ENCODE assay signal across 1 cellular context in the genomic region with DNA sequence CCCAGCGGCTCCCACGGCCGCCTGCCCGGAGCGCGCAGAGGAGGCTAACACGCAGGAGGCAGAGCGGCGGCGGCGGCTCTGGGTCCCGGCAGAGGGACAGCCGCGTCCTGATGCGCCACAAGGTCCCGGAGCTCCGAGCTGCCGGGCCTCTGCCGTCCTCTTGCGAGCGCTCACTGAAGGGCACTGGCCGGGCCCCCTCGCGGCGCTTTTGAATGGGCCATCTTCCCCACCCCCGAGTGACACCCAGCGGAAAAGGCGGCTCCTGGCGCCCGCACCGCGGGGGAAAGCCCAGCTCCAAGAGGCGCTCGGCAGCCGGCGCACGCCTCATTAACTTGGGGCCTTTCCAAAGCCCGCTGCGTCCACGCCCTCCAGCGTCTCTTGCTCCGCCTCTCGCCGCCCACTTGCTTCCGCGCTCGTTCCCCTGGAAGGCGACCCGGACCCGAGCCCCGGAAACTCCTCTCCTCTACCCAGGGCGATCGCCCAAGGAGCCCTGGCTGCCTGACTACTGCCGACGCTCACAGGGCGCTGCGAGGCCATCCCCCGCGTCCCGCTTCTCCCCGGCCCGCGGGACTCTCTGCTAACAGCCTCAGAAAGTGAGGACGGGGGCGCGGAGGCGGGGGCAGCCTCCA.
TF ChIP-seq lines count a peak whose summit lies in the region.

A gene (minus strand): TSS at position 363 of the 629 bp plus-strand sequence.

TF ChIP-seq in HepG2, 621 proteins besides CTCF, POLR2A, EP300 and RAD21 (continued from another document):
- TF ChIP-seq, protein P1, sequence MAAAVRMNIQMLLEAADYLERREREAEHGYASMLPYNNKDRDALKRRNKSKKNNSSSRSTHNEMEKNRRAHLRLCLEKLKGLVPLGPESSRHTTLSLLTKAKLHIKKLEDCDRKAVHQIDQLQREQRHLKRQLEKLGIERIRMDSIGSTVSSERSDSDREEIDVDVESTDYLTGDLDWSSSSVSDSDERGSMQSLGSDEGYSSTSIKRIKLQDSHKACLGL (CRISPR knock-in tag; IDR thresholded peaks at IDR 0.05), result no peak; the same call in none of the 2 replicates
- TF ChIP-seq ZNF792 (CRISPR knock-in tag; IDR thresholded peaks at IDR 0.05) (peak; percentile 69), ZNF253 (CRISPR knock-in tag; IDR thresholded peaks at IDR 0.05; ENCODE audit: borderline replicate concordance) (peak; percentile 62; the same call in 1 of the 2 replicates), ZFP82 (CRISPR knock-in tag; IDR thresholded peaks at IDR 0.05; ENCODE audit: borderline replicate concordance) (peak; percentile 37; the same call in 1 of the 2 replicates), ZNF782 (CRISPR knock-in tag; IDR thresholded peaks at IDR 0.05; ENCODE audit: borderline replicate concordance) (no peak), SRY (CRISPR knock-in tag; IDR thresholded peaks at IDR 0.05) (peak; percentile 26), CREM (IDR thresholded peaks at IDR 0.05) (no peak), CREM (CRISPR knock-in tag; IDR thresholded peaks at IDR 0.05) (no peak), ETV6 (CRISPR knock-in tag; conservative IDR thresholded peaks at IDR 0.05) (no peak; the same call in 1 of the 2 replicates)
- TF ChIP-seq, protein P2, sequence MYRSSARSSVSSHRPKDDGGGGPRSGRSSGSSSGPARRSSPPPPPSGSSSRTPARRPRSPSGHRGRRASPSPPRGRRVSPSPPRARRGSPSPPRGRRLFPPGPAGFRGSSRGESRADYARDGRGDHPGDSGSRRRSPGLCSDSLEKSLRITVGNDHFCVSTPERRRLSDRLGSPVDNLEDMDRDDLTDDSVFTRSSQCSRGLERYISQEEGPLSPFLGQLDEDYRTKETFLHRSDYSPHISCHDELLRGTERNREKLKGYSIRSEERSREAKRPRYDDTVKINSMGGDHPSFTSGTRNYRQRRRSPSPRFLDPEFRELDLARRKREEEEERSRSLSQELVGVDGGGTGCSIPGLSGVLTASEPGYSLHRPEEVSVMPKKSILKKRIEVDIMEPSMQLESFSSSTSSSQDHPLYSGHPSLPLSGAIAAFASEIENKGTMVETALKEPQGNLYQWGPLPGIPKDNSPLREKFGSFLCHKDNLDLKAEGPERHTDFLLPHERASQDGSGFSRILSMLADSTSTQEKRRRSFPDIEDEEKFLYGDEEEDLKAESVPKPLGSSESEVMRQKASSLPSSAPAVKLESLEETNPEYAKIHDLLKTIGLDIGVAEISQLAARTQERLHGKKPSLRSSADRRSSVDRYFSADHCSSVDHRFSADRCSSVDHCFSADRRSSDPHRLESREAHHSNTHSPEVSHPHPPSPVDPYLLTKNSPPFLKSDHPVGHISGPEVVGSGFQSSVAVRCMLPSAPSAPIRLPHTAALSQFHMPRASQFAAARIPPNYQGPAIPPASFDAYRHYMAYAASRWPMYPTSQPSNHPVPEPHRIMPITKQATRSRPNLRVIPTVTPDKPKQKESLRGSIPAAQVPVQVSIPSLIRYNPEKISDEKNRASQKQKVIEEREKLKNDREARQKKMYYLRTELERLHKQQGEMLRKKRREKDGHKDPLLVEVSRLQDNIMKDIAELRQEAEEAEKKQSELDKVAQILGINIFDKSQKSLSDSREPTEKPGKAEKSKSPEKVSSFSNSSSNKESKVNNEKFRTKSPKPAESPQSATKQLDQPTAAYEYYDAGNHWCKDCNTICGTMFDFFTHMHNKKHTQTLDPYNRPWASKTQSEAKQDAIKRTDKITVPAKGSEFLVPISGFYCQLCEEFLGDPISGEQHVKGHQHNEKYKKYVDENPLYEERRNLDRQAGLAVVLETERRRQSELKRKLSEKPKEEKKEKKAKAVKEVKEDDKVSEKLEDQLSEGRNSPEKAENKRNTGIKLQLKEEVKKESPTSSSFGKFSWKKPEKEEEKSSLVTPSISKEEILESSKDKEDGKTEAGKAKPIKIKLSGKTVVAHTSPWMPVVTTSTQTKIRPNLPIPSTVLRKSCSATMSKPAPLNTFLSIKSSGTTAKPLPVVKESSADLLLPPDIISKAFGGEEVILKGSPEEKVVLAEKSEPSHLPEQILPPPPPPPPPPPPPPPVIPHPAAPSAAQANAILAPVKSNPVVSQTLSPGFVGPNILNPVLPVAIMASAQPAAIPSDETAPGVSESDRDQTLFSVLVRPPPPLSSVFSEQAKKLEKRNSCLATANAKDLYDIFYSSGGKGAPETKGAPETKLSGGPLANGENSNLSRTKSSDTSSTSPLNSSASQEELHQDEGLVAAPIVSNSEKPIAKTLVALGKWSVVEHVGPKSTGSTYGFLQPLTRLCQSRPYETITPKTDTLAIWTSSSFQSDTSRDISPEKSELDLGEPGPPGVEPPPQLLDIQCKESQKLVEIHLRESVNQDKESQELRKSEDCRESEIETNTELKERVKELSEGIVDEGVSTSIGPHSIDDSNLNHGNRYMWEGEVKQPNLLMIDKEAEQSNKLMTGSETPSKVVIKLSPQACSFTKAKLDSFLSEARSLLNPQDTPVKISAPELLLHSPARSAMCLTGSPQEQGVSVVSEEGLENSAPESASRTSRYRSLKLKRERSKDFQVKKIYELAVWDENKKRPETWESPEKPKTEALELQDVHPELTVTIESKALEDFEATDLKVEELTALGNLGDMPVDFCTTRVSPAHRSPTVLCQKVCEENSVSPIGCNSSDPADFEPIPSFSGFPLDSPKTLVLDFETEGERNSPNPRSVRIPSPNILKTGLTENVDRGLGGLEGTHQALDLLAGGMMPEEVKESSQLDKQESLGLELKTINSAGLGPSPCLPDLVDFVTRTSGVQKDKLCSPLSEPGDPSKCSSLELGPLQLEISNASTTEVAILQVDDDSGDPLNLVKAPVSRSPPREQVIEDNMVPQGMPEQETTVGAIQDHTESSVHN (CRISPR knock-in tag; IDR thresholded peaks at IDR 0.05), result no peak
- TF ChIP-seq, protein P3, sequence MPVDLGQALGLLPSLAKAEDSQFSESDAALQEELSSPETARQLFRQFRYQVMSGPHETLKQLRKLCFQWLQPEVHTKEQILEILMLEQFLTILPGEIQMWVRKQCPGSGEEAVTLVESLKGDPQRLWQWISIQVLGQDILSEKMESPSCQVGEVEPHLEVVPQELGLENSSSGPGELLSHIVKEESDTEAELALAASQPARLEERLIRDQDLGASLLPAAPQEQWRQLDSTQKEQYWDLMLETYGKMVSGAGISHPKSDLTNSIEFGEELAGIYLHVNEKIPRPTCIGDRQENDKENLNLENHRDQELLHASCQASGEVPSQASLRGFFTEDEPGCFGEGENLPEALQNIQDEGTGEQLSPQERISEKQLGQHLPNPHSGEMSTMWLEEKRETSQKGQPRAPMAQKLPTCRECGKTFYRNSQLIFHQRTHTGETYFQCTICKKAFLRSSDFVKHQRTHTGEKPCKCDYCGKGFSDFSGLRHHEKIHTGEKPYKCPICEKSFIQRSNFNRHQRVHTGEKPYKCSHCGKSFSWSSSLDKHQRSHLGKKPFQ (CRISPR knock-in tag; IDR thresholded peaks at IDR 0.05; ENCODE audit: insufficient replicate concordance), result no peak
